Comparison of ENCODE assay signal across 18 cellular contexts in the genomic region with DNA sequence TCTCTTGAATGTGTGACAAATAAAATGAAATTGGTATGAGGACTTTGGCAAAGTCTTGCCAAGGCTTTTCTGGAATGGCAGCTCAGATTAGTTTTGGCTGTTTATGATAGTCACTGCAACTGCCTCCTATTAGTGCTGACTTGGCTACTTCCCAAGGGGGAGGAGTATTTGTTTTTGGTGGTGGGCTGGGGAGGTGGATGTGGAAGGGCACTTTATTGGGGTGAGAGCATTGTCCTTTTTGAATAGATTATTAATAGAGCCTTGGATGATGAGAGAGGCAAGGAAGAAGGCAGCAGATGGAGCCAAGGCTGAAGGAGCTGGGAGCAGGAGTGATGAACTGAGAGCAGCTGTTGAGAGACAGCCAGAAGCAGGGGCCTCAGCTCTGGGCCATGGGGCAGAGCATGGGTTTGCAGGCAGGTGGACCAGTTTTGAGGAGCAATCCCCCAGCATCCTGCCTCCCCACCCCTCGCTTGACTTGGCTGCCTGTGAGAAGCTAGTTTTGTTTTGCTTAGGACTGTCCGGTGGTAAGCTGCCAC. TPM values are rescaled to one million over a fixed set of nuclear protein-coding genes. Genes with fewer than 3 reads are reported as not detected.
DNase-seq lines count a peak whose midpoint lies in the region; ATAC-seq and TF ChIP-seq lines count a peak whose summit lies in the region.
"Had no signal": no experiment of that assay in that cellular context is flagged by ENCODE, and none has a peak within 500 bp of the region (broad histone marks: within the 10 kb centered on the region; RNA-seq: fewer than 3 reads in every experiment).

No MANE protein-coding gene starts in this region.

- H3K4me2 ChIP-seq in Loucy (ENCODE audit: low read depth, low read length, poor library complexity, severe bottlenecking) (peak overlapping the region; percentile 50), OCI-LY7 (ENCODE audit: low read length) (no peak overlapping the region)

- DNase-seq in OCI-LY7 (ENCODE audit: low spot score) = no peak
- DNase-seq in heart right ventricle = no peak
- peak; percentile 49 for DNase-seq in retina
- DNase-seq in iPS-NIHi7 (ENCODE audit: extremely low spot score) = no peak
- DNase-seq in G401 (ENCODE audit: low spot score) = no peak
- DNase-seq: activated CD8-positive, alpha-beta memory T cell treated with anti-CD3 and anti-CD28 coated beads for 24 hours; activated gamma-delta T cell; esophagus squamous epithelium; HFFc6; NCI-H1417 treated with DMSO at 0.1 percent for 48 hours; stimulated activated CD4-positive, alpha-beta T cell treated with anti-CD3 and anti-CD28 coated beads, Interleukin-2, amount 100 ng/mL, for 48 hours; stimulated activated CD8-positive, alpha-beta memory T cell treated with anti-CD3 and anti-CD28 coated beads, Interleukin-4, amount 100 ng/mL, for 48 hours; transverse colon had no signal

- WGBS in heart right ventricle, 2 donors = 80% methylated on average over 2 of the region's 2 CpGs

- no peaks in the 10 kb centered on the region for H3K27me3 ChIP-seq in Loucy (ENCODE audit: insufficient read depth, low read length, poor library complexity, severe bottlenecking)
- no peaks in the 10 kb centered on the region for H3K27me3 ChIP-seq in heart right ventricle
- H3K27me3 ChIP-seq: BLaER1 treated with 17β-estradiol and CSF1 and Interleukin-3, amounts not matched to agents 10 nM and 100 nM; dorsolateral prefrontal cortex; esophagus squamous epithelium; transverse colon had no signal

- peaks cover 16% of the 10 kb centered on the region for H3K4me1 ChIP-seq in Loucy (ENCODE audit: insufficient read depth, low read length, poor library complexity, severe bottlenecking)
- H3K4me1 ChIP-seq in OCI-LY7 (ENCODE audit: insufficient read depth, low read length, poor library complexity, severe bottlenecking) = peaks cover 8% of the 10 kb centered on the region
- H3K4me1 ChIP-seq in heart right ventricle = peaks cover 0 to 47% (median 28%) of the 10 kb centered on the region in 9 donors

- no peaks in the 10 kb centered on the region for H3F3A ChIP-seq in Loucy (ENCODE audit: low read depth)

- ATAC-seq in heart right ventricle (peak in 1 of 8 donors; percentile 5), GM18873 (IDR thresholded peaks at IDR 0.05; ENCODE audit: low FRiP score, unreplicated experiment) (no peak), GM19351 (IDR thresholded peaks at IDR 0.05; ENCODE audit: unreplicated experiment) (no peak)

- H3K9me3 ChIP-seq in Loucy (ENCODE audit: insufficient read depth, low read depth, low read length) = no peaks in the 10 kb centered on the region
- H3K9me3 ChIP-seq in OCI-LY7 (ENCODE audit: low read length) = no peaks in the 10 kb centered on the region
- no peaks in the 10 kb centered on the region for H3K9me3 ChIP-seq in heart right ventricle
- H3K9me3 ChIP-seq: BLaER1 treated with 17β-estradiol and CSF1 and Interleukin-3, amounts not matched to agents 10 nM and 100 nM; esophagus squamous epithelium; transverse colon had no signal

- in situ Hi-C loops in G401 (cut with HindIII; ENCODE audit: low sequenced_read_pairs) = no loop called here

- peak overlapping the region; percentile 56; the same call in 1 of the 2 replicates for H2AFZ ChIP-seq in Loucy (ENCODE audit: low read length)
- peak overlapping the region; percentile 16; the same call in 1 of the 2 replicates for H2AFZ ChIP-seq in OCI-LY7 (ENCODE audit: low read length)

- H3K4me3 ChIP-seq in Loucy (ENCODE audit: low read length, poor library complexity, severe bottlenecking) (no peak overlapping the region), OCI-LY7 (ENCODE audit: low read depth, low read length, poor library complexity, severe bottlenecking) (no peak overlapping the region), heart right ventricle (no peak overlapping the region)
- H3K4me3 ChIP-seq: BLaER1 treated with 17β-estradiol and CSF1 and Interleukin-3, amounts not matched to agents 10 nM and 100 nM; dorsolateral prefrontal cortex; esophagus squamous epithelium; transverse colon had no signal

- H3K9me2 ChIP-seq in Loucy (replicated peaks; ENCODE audit: low read depth, low read length) (no peaks in the 10 kb centered on the region), OCI-LY7 (ENCODE audit: insufficient read depth, low read length) (no peaks in the 10 kb centered on the region)

- no peaks in the 10 kb centered on the region for H4K20me1 ChIP-seq in Loucy (ENCODE audit: insufficient read depth, low read length, poor library complexity, severe bottlenecking)
- no peaks in the 10 kb centered on the region for H4K20me1 ChIP-seq in OCI-LY7 (ENCODE audit: insufficient read depth, low read length)
- H4K20me1 ChIP-seq: BLaER1 treated with 17β-estradiol and CSF1 and Interleukin-3, amounts not matched to agents 10 nM and 100 nM had no signal

- CTCF ChIA-PET in OCI-LY7 (lab: Charles Lee; ENCODE audit: unreplicated experiment) = interaction anchor here (0.6 to 0.7 kb wide), 2 partner anchors 86 to 164 kb away, joined by 3 read pairs; no protein-coding TSS in a partner anchor

- intact Hi-C loops in OCI-LY7 (cut with micrococcal nuclease; ENCODE audit: unreplicated experiment) = no loop called here
- intact Hi-C loops in heart right ventricle (cut with DNase I) = loop anchor here in 1 of 10 donors (5.0 kb wide), 1 partner anchor 36 kb away; no protein-coding TSS in a partner anchor

- TF ChIP-seq CTCF in Loucy (conservative IDR thresholded peaks at IDR 0.05; ENCODE audit: low read length) = no peak
- TF ChIP-seq CTCF in OCI-LY7 (conservative IDR thresholded peaks at IDR 0.05; ENCODE audit: low read length) = no peak
- no peak for TF ChIP-seq CTCF in heart right ventricle (IDR thresholded peaks at IDR 0.05)

- H3K36me3 ChIP-seq in Loucy (ENCODE audit: insufficient read depth, low read length) (no peaks in the 10 kb centered on the region), OCI-LY7 (ENCODE audit: insufficient read depth, low read length) (no peaks in the 10 kb centered on the region), heart right ventricle (peaks cover 0 to 9% (median 0%) of the 10 kb centered on the region in 9 donors)
- H3K36me3 ChIP-seq: BLaER1 treated with 17β-estradiol and CSF1 and Interleukin-3, amounts not matched to agents 10 nM and 100 nM; esophagus squamous epithelium; transverse colon had no signal

- H3K27ac ChIP-seq in OCI-LY7 (ENCODE audit: low read depth, low read length, poor library complexity, severe bottlenecking) (no peak overlapping the region), heart right ventricle (peak overlapping the region in 9 of 10 donors; percentile 29 to 83 (median 69))
- H3K27ac ChIP-seq: BLaER1 treated with 17β-estradiol and CSF1 and Interleukin-3, amounts not matched to agents 10 nM and 100 nM; dorsolateral prefrontal cortex had no signal

- H3K79me2 ChIP-seq in Loucy (ENCODE audit: insufficient read depth, low read length) (no peaks in the 10 kb centered on the region), OCI-LY7 (ENCODE audit: insufficient read depth, low read depth, low read length) (no peaks in the 10 kb centered on the region)

- POLR2A ChIA-PET in OCI-LY7 (lab: Charles Lee) = interaction anchor here (0.6 to 2.3 kb wide), 12 partner anchors 9 to 1080 kb away, joined by 3 to 6 read pairs (median 3); no protein-coding TSS in a partner anchor

- no TSS peak for BruUV-seq in OCI-LY7 (replicated peaks; lab: Mats Ljungman, UMichigan)

- H3K9ac ChIP-seq in Loucy (ENCODE audit: low read depth, low read length, poor library complexity, severe bottlenecking) = peak overlapping the region; percentile 14
- H3K9ac ChIP-seq: BLaER1 treated with 17β-estradiol and CSF1 and Interleukin-3, amounts not matched to agents 10 nM and 100 nM had no signal

RNA-seq across cellular contexts. Expression of a gene that starts 29.6 kb away (rescaled TPM):
- 11.7 and 22.8 TPM in 2 replicates for total RNA-seq in OCI-LY7 (2014; rRNA removed; shearing (Covaris generic))
- total RNA-seq in OCI-LY7 (2022) = 22.5 and 32.9 TPM in 2 replicates
- total RNA-seq in heart right ventricle = 100 to 1,000 TPM in 9 of 10 donors, 10 to 100 TPM in 1; 98.7 to 201 (median 140) TPM
- 100 to 1,000 TPM in 1 of 2 donors, 10 to 100 TPM in 1; 65.4 to 125 TPM for polyA plus RNA-seq in heart right ventricle
- total RNA-seq in G401 (2014; rRNA removed; shearing (Covaris generic)) = 117 and 144 TPM in 2 replicates
